10 cellular contexts compared by ENCODE assay signal in genomic region chr11:86397351-86397750, GRCh38.
"Had no signal": no experiment of that assay in that cellular context is flagged by ENCODE, and none has a peak within 500 bp of the region (broad histone marks: within the 10 kb centered on the region; RNA-seq: fewer than 3 reads in every experiment).

No MANE protein-coding gene starts in this region.

- FAIRE-seq: H1, H54, HepG2, K562 had no signal

- H3K4me2 ChIP-seq: GM23338 had no signal

- H2AFZ ChIP-seq: GM23338 had no signal

- H3K4me3 ChIP-seq: GM23338, K562 had no signal

- H3K27ac ChIP-seq: HL-60 had no signal

- DNase-seq: H9, HCEC 1CT, Kasumi-1, KG1 had no signal

- ATAC-seq: GM23338, HepG2, K562 had no signal
